ENCODE assay signal across 8 cellular contexts in genomic region chr9:127977877-127978647, GRCh38. TPM values are rescaled to one million over a fixed set of nuclear protein-coding genes. Genes with fewer than 3 reads are reported as not detected.
DNase-seq lines count a peak whose midpoint lies in the region; ATAC-seq and TF ChIP-seq lines count a peak whose summit lies in the region.

No MANE protein-coding gene starts in this region.

- no TSS peak for BruUV-seq in PC-3 (replicated peaks; lab: Mats Ljungman, UMichigan)

- CTCF ChIA-PET in PC-3 (lab: Charles Lee): no interaction called here

- TF ChIP-seq CTCF in PC-3 (conservative IDR thresholded peaks at IDR 0.05; ENCODE audit: low read depth, low read length) (0 out of 2 replicates have a peak, but pooled peaks have one; percentile 7), mucosa of descending colon (IDR thresholded peaks at IDR 0.05) (no peak)

- no peaks in the 10 kb centered on the region for H3K27me3 ChIP-seq in PC-3 (ENCODE audit: low read length)

- H2AFZ ChIP-seq in PC-3 (ENCODE audit: low read length): no peak overlapping the region

- H3K9ac ChIP-seq in PC-3 (ENCODE audit: low read length): peak overlapping the region; percentile 23; the same call in 1 of the 2 replicates

- peaks cover 73% of the 10 kb centered on the region for H3K79me2 ChIP-seq in PC-3 (ENCODE audit: low read length)

- H4K20me1 ChIP-seq in PC-3 (ENCODE audit: low read length): peaks cover 18% of the 10 kb centered on the region; the same call in 1 of the 2 replicates

- DNase-seq in DMS53 (lab: John Stamatoyannopoulos, UW) (peak; percentile 71), DMS53 treated with DMSO at 0.1 percent for 48 hours (lab: John Stamatoyannopoulos, UW; ENCODE audit: unreplicated experiment) (no peak), PC-3 (peak; percentile 36), dedifferentiated amniotic fluid mesenchymal stem cell (ENCODE audit: extremely low spot score) (peak; percentile 55), mucosa of descending colon (peak; percentile 64 to 74 (median 74))

- H3F3A ChIP-seq in PC-3 (ENCODE audit: low read length, unreplicated experiment): no peaks in the 10 kb centered on the region

- no peaks in the 10 kb centered on the region for H3K36me3 ChIP-seq in PC-3 (ENCODE audit: low read depth, low read length)
- H3K36me3 ChIP-seq in mucosa of descending colon (ENCODE audit: low read depth): no peaks in the 10 kb centered on the region

- POLR2A ChIA-PET in PC-3 (lab: Charles Lee; ENCODE audit: unreplicated experiment): no interaction called here

- ATAC-seq in PC-3: no peak
- ATAC-seq in mucosa of descending colon: peak; percentile 4
- ATAC-seq in HG02571 (IDR thresholded peaks at IDR 0.05; ENCODE audit: unreplicated experiment): no peak
- ATAC-seq in HG02588 (IDR thresholded peaks at IDR 0.05; ENCODE audit: unreplicated experiment): no peak
- ATAC-seq in HG03095 (IDR thresholded peaks at IDR 0.05; ENCODE audit: unreplicated experiment): no peak

- H3K4me3 ChIP-seq in PC-3 (ENCODE audit: low read length): peak overlapping the region; percentile 95
- peak overlapping the region; percentile 84 for H3K4me3 ChIP-seq in mucosa of descending colon

- no peaks in the 10 kb centered on the region for H3K9me3 ChIP-seq in PC-3 (ENCODE audit: low read length)
- H3K9me3 ChIP-seq in mucosa of descending colon: no peaks in the 10 kb centered on the region

- H3K27ac ChIP-seq in PC-3 (ENCODE audit: low read length): no peak overlapping the region

- H3K4me2 ChIP-seq in PC-3 (ENCODE audit: low read length): peak overlapping the region; percentile 82

- H3K9me2 ChIP-seq in PC-3 (replicated peaks; ENCODE audit: low read length): no peaks in the 10 kb centered on the region

- intact Hi-C loops in PC-3 (cut with micrococcal nuclease): loop anchor here (2.0 kb wide), 1 partner anchor 35 kb away; no protein-coding TSS in a partner anchor
- intact Hi-C loops in mucosa of descending colon (cut with DNase I, micrococcal nuclease): no loop called here

- H3K4me1 ChIP-seq in PC-3 (ENCODE audit: insufficient read depth, low read length) (peaks cover 20% of the 10 kb centered on the region), mucosa of descending colon (ENCODE audit: low read depth) (peaks cover 66% of the 10 kb centered on the region)

RNA-seq across cellular contexts. Expression of gene EEIG1, which starts 2.7 kb away (rescaled TPM):
- total RNA-seq in PC-3 (2014; rRNA removed) (10.8 and 26.1 TPM in 2 replicates), mucosa of descending colon (100 to 1,000 TPM; 127 to 168 (median 144) TPM)

RNA-seq across cellular contexts. Expression of gene DPM2, which starts 40.4 kb away (rescaled TPM):
- total RNA-seq in PC-3 (2014; rRNA removed) (32.0 and 33.0 TPM in 2 replicates), mucosa of descending colon (10 to 100 TPM; 23.0 to 30.4 (median 29.4) TPM)

RNA-seq across cellular contexts. Expression of gene PIP5KL1, which starts 47.5 kb away (rescaled TPM):
- total RNA-seq in PC-3 (2014; rRNA removed): 5.1 and 5.4 TPM in 2 replicates
- total RNA-seq in mucosa of descending colon: 1 to 10 TPM in 2 of 3 donors, under 1 TPM in 1; 0.58 to 1.9 (median 1.1) TPM
